1 cellular context compared by ENCODE assay signal in the genomic region with DNA sequence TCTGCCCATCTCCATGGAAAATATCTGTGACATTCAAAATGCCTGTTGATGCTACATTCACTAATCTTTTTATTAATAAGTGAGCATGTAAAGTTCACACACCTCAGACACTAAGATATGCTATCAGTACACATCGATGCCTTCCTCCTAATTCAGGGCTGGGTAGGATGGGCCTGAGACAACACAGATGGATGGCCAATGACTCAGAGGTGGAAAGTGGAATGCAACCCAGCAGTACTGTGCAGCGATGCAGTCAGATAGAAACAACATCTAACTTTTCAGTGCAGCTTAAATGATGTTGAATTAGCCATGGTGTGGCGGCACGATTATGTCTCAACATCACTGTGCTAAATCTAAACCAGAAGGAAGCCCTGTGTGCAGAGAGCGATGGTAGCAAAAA.
TF ChIP-seq lines count a peak whose summit lies in the region.

No MANE protein-coding gene starts in this region.

TF ChIP-seq in HepG2, 621 proteins besides CTCF, POLR2A, EP300 and RAD21 (continued from another document):
- TF ChIP-seq, protein P1, sequence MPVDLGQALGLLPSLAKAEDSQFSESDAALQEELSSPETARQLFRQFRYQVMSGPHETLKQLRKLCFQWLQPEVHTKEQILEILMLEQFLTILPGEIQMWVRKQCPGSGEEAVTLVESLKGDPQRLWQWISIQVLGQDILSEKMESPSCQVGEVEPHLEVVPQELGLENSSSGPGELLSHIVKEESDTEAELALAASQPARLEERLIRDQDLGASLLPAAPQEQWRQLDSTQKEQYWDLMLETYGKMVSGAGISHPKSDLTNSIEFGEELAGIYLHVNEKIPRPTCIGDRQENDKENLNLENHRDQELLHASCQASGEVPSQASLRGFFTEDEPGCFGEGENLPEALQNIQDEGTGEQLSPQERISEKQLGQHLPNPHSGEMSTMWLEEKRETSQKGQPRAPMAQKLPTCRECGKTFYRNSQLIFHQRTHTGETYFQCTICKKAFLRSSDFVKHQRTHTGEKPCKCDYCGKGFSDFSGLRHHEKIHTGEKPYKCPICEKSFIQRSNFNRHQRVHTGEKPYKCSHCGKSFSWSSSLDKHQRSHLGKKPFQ (CRISPR knock-in tag; IDR thresholded peaks at IDR 0.05; ENCODE audit: insufficient replicate concordance): no peak
- TF ChIP-seq NCOA1 (CRISPR knock-in tag; IDR thresholded peaks at IDR 0.05) (no peak), ZNF878 (CRISPR knock-in tag; IDR thresholded peaks at IDR 0.05) (no peak)
